ENCODE assay signal across 1 cellular context in the genomic region with DNA sequence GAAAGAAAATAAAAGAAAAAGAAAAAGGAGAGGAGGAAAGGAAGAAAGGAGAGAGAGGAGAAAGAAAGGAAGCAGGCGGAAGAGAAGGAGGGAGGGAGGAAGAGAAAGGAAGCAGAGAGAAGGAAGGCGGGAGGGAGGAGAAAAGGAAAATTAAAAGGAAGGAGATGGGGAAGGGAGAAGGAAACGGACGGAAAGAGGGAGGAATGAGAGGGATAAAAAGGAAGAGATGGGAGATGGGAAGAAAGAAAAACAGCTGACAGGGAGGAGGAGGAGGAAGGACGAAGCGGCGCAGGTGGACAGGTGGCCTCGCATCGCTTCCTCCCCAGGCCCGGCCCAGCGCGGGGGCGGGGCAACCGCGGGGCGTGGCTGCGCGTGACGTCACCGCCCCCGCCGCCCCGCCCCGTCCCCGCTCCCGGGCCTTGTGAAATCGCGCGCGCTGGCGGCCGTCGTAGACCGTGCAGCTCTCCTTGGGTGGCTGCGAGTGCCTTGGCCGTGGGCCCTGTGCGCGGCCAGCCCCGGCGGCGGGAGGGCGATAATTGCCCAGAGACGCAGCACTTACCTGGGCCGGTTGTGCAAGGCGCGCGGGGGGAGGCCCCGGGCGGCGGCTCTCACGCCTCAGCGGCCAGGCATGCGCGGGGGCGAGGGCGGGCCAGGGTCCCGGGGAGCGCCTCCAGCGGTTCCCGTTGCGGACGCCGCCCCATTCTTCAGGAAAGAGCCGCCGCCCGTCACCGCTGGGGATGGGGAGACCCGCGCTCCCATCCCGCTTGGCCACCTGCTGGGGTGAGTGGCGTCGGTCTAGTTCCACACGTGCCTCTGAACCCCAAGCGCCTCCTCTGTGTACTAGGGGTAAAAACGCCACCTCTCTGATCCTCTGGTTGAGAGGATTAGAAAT.
TF ChIP-seq lines count a peak whose summit lies in the region.

No MANE protein-coding gene starts in this region.

TF ChIP-seq in HCT116, 20 proteins besides CTCF, POLR2A, EP300 and RAD21 (continued from another document):
- TF ChIP-seq, protein P1, sequence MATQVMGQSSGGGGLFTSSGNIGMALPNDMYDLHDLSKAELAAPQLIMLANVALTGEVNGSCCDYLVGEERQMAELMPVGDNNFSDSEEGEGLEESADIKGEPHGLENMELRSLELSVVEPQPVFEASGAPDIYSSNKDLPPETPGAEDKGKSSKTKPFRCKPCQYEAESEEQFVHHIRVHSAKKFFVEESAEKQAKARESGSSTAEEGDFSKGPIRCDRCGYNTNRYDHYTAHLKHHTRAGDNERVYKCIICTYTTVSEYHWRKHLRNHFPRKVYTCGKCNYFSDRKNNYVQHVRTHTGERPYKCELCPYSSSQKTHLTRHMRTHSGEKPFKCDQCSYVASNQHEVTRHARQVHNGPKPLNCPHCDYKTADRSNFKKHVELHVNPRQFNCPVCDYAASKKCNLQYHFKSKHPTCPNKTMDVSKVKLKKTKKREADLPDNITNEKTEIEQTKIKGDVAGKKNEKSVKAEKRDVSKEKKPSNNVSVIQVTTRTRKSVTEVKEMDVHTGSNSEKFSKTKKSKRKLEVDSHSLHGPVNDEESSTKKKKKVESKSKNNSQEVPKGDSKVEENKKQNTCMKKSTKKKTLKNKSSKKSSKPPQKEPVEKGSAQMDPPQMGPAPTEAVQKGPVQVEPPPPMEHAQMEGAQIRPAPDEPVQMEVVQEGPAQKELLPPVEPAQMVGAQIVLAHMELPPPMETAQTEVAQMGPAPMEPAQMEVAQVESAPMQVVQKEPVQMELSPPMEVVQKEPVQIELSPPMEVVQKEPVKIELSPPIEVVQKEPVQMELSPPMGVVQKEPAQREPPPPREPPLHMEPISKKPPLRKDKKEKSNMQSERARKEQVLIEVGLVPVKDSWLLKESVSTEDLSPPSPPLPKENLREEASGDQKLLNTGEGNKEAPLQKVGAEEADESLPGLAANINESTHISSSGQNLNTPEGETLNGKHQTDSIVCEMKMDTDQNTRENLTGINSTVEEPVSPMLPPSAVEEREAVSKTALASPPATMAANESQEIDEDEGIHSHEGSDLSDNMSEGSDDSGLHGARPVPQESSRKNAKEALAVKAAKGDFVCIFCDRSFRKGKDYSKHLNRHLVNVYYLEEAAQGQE (IDR thresholded peaks at IDR 0.05; ENCODE audit: low read depth): no peak
- TF ChIP-seq EZH2 (IDR thresholded peaks at IDR 0.05): no peak
- TF ChIP-seq, protein P2, sequence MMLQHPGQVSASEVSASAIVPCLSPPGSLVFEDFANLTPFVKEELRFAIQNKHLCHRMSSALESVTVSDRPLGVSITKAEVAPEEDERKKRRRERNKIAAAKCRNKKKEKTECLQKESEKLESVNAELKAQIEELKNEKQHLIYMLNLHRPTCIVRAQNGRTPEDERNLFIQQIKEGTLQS (IDR thresholded peaks at IDR 0.05): no peak
- no peak for TF ChIP-seq EZH2phosphoT487 (IDR thresholded peaks at IDR 0.05; ENCODE audit: borderline replicate concordance)
- no peak; the same call in 1 of the 2 replicates for TF ChIP-seq FOSL1 (IDR thresholded peaks at IDR 0.05; ENCODE audit: low read depth)
- no peak for TF ChIP-seq ELF1 (IDR thresholded peaks at IDR 0.05; ENCODE audit: borderline replicate concordance, low read depth)
- peak; percentile 79; the same call in 1 of the 2 replicates for TF ChIP-seq CEBPB (IDR thresholded peaks at IDR 0.05; ENCODE audit: low read depth)
- no peak for TF ChIP-seq TCF7L2 (IDR thresholded peaks at IDR 0.05; ENCODE audit: borderline replicate concordance, extremely low read depth, insufficient read depth, insufficient read length)
- TF ChIP-seq EGR1 (IDR thresholded peaks at IDR 0.05; ENCODE audit: low read depth): peak; percentile 88
- peak; percentile 69 for TF ChIP-seq ZFX (IDR thresholded peaks at IDR 0.05)
